Comparison of ENCODE assay signal across 24 cellular contexts in the genomic region with DNA sequence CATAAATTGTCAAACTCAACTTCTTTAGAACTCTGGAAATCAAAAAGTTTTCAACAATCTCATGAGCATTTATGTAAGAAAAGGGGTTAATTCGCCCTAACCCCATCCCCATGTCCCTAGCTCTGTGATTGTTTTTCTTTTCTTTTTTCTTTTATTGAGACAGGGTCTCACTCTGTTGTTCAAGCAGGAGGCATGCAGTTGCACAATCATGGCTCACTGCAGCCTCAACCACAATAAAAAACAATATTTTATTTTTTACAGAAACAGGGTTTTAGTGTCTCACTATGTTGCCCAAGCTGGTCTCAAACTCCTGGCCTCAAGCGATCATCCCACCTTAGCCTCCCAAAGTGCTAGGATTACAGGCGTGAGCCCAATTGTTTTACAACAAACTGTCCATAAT.
"Had no signal": no experiment of that assay in that cellular context is flagged by ENCODE, and none has a peak within 500 bp of the region (broad histone marks: within the 10 kb centered on the region; RNA-seq: fewer than 3 reads in every experiment).

No MANE protein-coding gene starts in this region.

- H3K4me3 Mint-ChIP-seq: activated CD4-positive, alpha-beta memory T cell treated with anti-CD3 and anti-CD28 coated beads for 36 hours; activated CD4-positive, alpha-beta T cell treated with anti-CD3 and anti-CD28 coated beads, Interleukin-2, amount 10 ng/mL, durations not matched to agents 24 days and 14 days; activated naive CD4-positive, alpha-beta T cell treated with anti-CD3 and anti-CD28 coated beads, Interleukin-2, amount 10 ng/mL, durations not matched to agents 7 days and 5 days; activated naive CD8-positive, alpha-beta T cell treated with anti-CD3 and anti-CD28 coated beads, Interleukin-2, amount 10 ng/mL, durations not matched to agents 7 days and 5 days; activated T-helper 1 cell treated with anti-CD3 and anti-CD28 coated beads, Interleukin-12 subunit alpha, Interleukin-12 subunit beta, Interleukin-2, Interleukin-4 antibody, amounts not matched to agents 30 ng/mL and 10 ng/mL and 1 ng/mL, durations not matched to agents 14 hours and 24 hours and 36 hours; T-helper 17 cell had no signal

- H3K27ac ChIP-seq: esophagus muscularis mucosa, pancreas, psoas muscle, suprapubic skin, tibial artery, upper lobe of right lung had no signal

- H3K27ac Mint-ChIP-seq: activated CD4-positive, alpha-beta memory T cell treated with anti-CD3 and anti-CD28 coated beads for 36 hours; activated CD4-positive, alpha-beta T cell treated with anti-CD3 and anti-CD28 coated beads, Interleukin-2, amount 10 ng/mL, durations not matched to agents 24 days and 14 days; activated naive CD4-positive, alpha-beta T cell treated with anti-CD3 and anti-CD28 coated beads, Interleukin-2, amount 10 ng/mL, durations not matched to agents 7 days and 5 days; activated naive CD8-positive, alpha-beta T cell treated with anti-CD3 and anti-CD28 coated beads, Interleukin-2, amount 10 ng/mL, durations not matched to agents 7 days and 5 days; activated T-helper 1 cell treated with anti-CD3 and anti-CD28 coated beads, Interleukin-12 subunit alpha, Interleukin-12 subunit beta, Interleukin-2, Interleukin-4 antibody, amounts not matched to agents 30 ng/mL and 10 ng/mL and 1 ng/mL, durations not matched to agents 14 hours and 24 hours and 36 hours; T-helper 17 cell had no signal

- FAIRE-seq: pancreas had no signal

- H3K27me3 Mint-ChIP-seq: activated CD4-positive, alpha-beta memory T cell treated with anti-CD3 and anti-CD28 coated beads for 36 hours; activated CD4-positive, alpha-beta T cell treated with anti-CD3 and anti-CD28 coated beads, Interleukin-2, amount 10 ng/mL, durations not matched to agents 24 days and 14 days; activated naive CD4-positive, alpha-beta T cell treated with anti-CD3 and anti-CD28 coated beads, Interleukin-2, amount 10 ng/mL, durations not matched to agents 7 days and 5 days; activated naive CD8-positive, alpha-beta T cell treated with anti-CD3 and anti-CD28 coated beads, Interleukin-2, amount 10 ng/mL, durations not matched to agents 7 days and 5 days; T-helper 17 cell had no signal

- H3K36me3 ChIP-seq: gastrocnemius medialis, pancreas, upper lobe of right lung had no signal

- H3K4me3 ChIP-seq: esophagus muscularis mucosa, gastrocnemius medialis, pancreas, psoas muscle, suprapubic skin, tibial artery, upper lobe of right lung had no signal

- H3K27me3 ChIP-seq: esophagus muscularis mucosa, gastrocnemius medialis, pancreas, suprapubic skin, tibial artery, upper lobe of right lung had no signal

- DNase-seq: activated CD4-positive, alpha-beta memory T cell treated with anti-CD3 and anti-CD28 coated beads for 36 hours; activated CD4-positive, alpha-beta T cell treated with anti-CD3 and anti-CD28 coated beads, Interleukin-2, amount 10 ng/mL, durations not matched to agents 24 days and 14 days; activated CD4-positive, CD25-positive, alpha-beta regulatory T cell treated with anti-CD3 and anti-CD28 coated beads, Interleukin-2, amount 50 U/mL, for 72 hours; activated CD8-positive, alpha-beta memory T cell treated with anti-CD3 and anti-CD28 coated beads, Interleukin-2, amount 50 U/mL, for 4 hours; activated gamma-delta T cell; activated naive CD4-positive, alpha-beta T cell treated with anti-CD3 and anti-CD28 coated beads, Interleukin-2, amount 10 ng/mL, durations not matched to agents 7 days and 5 days; activated naive CD8-positive, alpha-beta T cell treated with anti-CD3 and anti-CD28 coated beads, Interleukin-2, amount 10 ng/mL, durations not matched to agents 7 days and 5 days; activated T-cell treated with anti-CD3 and anti-CD28 coated beads, Interleukin-2, amount 50 U/mL, for 1 hour; amygdala; caudate nucleus; gastrocnemius medialis; glutamatergic neuron; islet precursor cell; left ventricle myocardium superior; pancreas; psoas muscle; stimulated activated naive CD4-positive, alpha-beta T cell; T-helper 17 cell; T1000; tibial artery; upper lobe of right lung had no signal

- H3K4me1 ChIP-seq: suprapubic skin, upper lobe of right lung had no signal

- H3K9me3 ChIP-seq: pancreas, suprapubic skin, upper lobe of right lung had no signal

- ATAC-seq: gastrocnemius medialis, left ventricle myocardium superior, psoas muscle, T-helper 17 cell, upper lobe of right lung had no signal
